24 cellular contexts compared by ENCODE assay signal in genomic region chrX:104151037-104151436, GRCh38. TPM values are rescaled to one million over a fixed set of nuclear protein-coding genes. Genes with fewer than 3 reads are reported as not detected.
DNase-seq lines count a peak whose midpoint lies in the region; ATAC-seq and TF ChIP-seq lines count a peak whose summit lies in the region.
"Had no signal": no experiment of that assay in that cellular context is flagged by ENCODE, and none has a peak within 500 bp of the region (broad histone marks: within the 10 kb centered on the region; RNA-seq: fewer than 3 reads in every experiment).

No MANE protein-coding gene starts in this region.

- H3K27me3 Mint-ChIP-seq in natural killer cell (ENCODE audit: low read depth in 2 of 2) (peaks cover 0 to 6% of the 10 kb centered on the region in 2 donors), memory B cell (no peaks in the 10 kb centered on the region)
- peaks cover 0 to 2% of the 10 kb centered on the region in 2 donors for H3K27me3 Mint-ChIP-seq in natural killer cell treated with Interleukin-12 subunit alpha and Interleukin-12 subunit beta and Interleukin-15 and Interleukin-18, amount 100 ng/mL, for 72 hours
- no peaks in the 10 kb centered on the region for H3K27me3 Mint-ChIP-seq in stimulated activated memory B cell treated with anti-CD40 and anti-IgM and Interleukin-4, amounts not matched to agents 10 μg/mL and 1 μg/mL and 100 μg/mL, for 72 hours
- H3K27me3 Mint-ChIP-seq: CD4-positive, alpha-beta memory T cell; CD4-positive, CD25-positive, alpha-beta regulatory T cell had no signal

- ATAC-seq in natural killer cell (no peak), memory B cell (ENCODE audit: low read depth) (no peak), HG02852 (IDR thresholded peaks at IDR 0.05; ENCODE audit: unreplicated experiment) (no peak), HG02642 (IDR thresholded peaks at IDR 0.05; ENCODE audit: poor library complexity, unreplicated experiment) (no peak)
- ATAC-seq in natural killer cell treated with Interleukin-12 subunit alpha and Interleukin-12 subunit beta and Interleukin-15 and Interleukin-18, amount 100 ng/mL, for 72 hours = no peak
- ATAC-seq in stimulated activated memory B cell treated with anti-CD40 and anti-IgM and Interleukin-4, amounts not matched to agents 10 μg/mL and 1 μg/mL and 100 μg/mL, for 72 hours = no peak
- ATAC-seq: GM12878 had no signal

- no peaks in the 10 kb centered on the region for H3K9me3 Mint-ChIP-seq in natural killer cell
- H3K9me3 Mint-ChIP-seq in natural killer cell treated with Interleukin-12 subunit alpha and Interleukin-12 subunit beta and Interleukin-15 and Interleukin-18, amount 100 ng/mL, for 72 hours = no peaks in the 10 kb centered on the region
- no peaks in the 10 kb centered on the region for H3K9me3 Mint-ChIP-seq in memory B cell
- no peaks in the 10 kb centered on the region for H3K9me3 Mint-ChIP-seq in stimulated activated memory B cell treated with anti-CD40 and anti-IgM and Interleukin-4, amounts not matched to agents 10 μg/mL and 1 μg/mL and 100 μg/mL, for 72 hours
- H3K9me3 Mint-ChIP-seq: CD8-positive, alpha-beta memory T cell had no signal

- H3K27ac Mint-ChIP-seq in natural killer cell (peak overlapping the region; percentile 1 to 17), memory B cell (peak overlapping the region; percentile 15)
- no peak overlapping the region for H3K27ac Mint-ChIP-seq in natural killer cell treated with Interleukin-12 subunit alpha and Interleukin-12 subunit beta and Interleukin-15 and Interleukin-18, amount 100 ng/mL, for 72 hours
- H3K27ac Mint-ChIP-seq in stimulated activated memory B cell treated with anti-CD40 and anti-IgM and Interleukin-4, amounts not matched to agents 10 μg/mL and 1 μg/mL and 100 μg/mL, for 72 hours = peak overlapping the region; percentile 40
- H3K27ac Mint-ChIP-seq: CD4-positive, CD25-positive, alpha-beta regulatory T cell had no signal

- H3K4me3 Mint-ChIP-seq in natural killer cell = no peak overlapping the region
- H3K4me3 Mint-ChIP-seq in natural killer cell treated with Interleukin-12 subunit alpha and Interleukin-12 subunit beta and Interleukin-15 and Interleukin-18, amount 100 ng/mL, for 72 hours = no peak overlapping the region
- no peak overlapping the region for H3K4me3 Mint-ChIP-seq in memory B cell
- no peak overlapping the region for H3K4me3 Mint-ChIP-seq in stimulated activated memory B cell treated with anti-CD40 and anti-IgM and Interleukin-4, amounts not matched to agents 10 μg/mL and 1 μg/mL and 100 μg/mL, for 72 hours
- H3K4me3 Mint-ChIP-seq: CD4-positive, alpha-beta memory T cell; CD4-positive, CD25-positive, alpha-beta regulatory T cell; CD8-positive, alpha-beta memory T cell had no signal

- H3K4me1 Mint-ChIP-seq in natural killer cell = peaks cover 8 to 17% of the 10 kb centered on the region in 2 donors
- H3K4me1 Mint-ChIP-seq in natural killer cell treated with Interleukin-12 subunit alpha and Interleukin-12 subunit beta and Interleukin-15 and Interleukin-18, amount 100 ng/mL, for 72 hours (ENCODE audit: low read depth in 2 of 2) = peaks cover 3 to 5% of the 10 kb centered on the region in 2 donors
- peaks cover 17% of the 10 kb centered on the region for H3K4me1 Mint-ChIP-seq in memory B cell
- peaks cover 9% of the 10 kb centered on the region for H3K4me1 Mint-ChIP-seq in stimulated activated memory B cell treated with anti-CD40 and anti-IgM and Interleukin-4, amounts not matched to agents 10 μg/mL and 1 μg/mL and 100 μg/mL, for 72 hours

- intact Hi-C loops in natural killer cell (cut with micrococcal nuclease) = no loop called here

- TF ChIP-seq CTCF in natural killer cell (IDR thresholded peaks at IDR 0.05) = no peak

- DNase-seq in natural killer cell (no peak), memory B cell (ENCODE audit: low spot score in 2 of 2) (no peak)
- DNase-seq in natural killer cell treated with Interleukin-12 subunit alpha and Interleukin-12 subunit beta and Interleukin-15 and Interleukin-18, amount 100 ng/mL, for 72 hours (ENCODE audit: low spot score) = no peak
- DNase-seq: 8988T; ACHN; BE2C; C1 segment of cervical spinal cord; CD4-positive, alpha-beta memory T cell; CD4-positive, CD25-positive, alpha-beta regulatory T cell; CD8-positive, alpha-beta memory T cell; COR-L47; DMS 273 treated with DMSO at 0.1 percent for 48 hours; DMS153; DMS53; DMS79; DND-41; EL; GDM1 had no signal

- no peaks in the 10 kb centered on the region for H3K36me3 Mint-ChIP-seq in natural killer cell
- no peaks in the 10 kb centered on the region for H3K36me3 Mint-ChIP-seq in natural killer cell treated with Interleukin-12 subunit alpha and Interleukin-12 subunit beta and Interleukin-15 and Interleukin-18, amount 100 ng/mL, for 72 hours
- peaks cover 5% of the 10 kb centered on the region for H3K36me3 Mint-ChIP-seq in memory B cell
- no peaks in the 10 kb centered on the region for H3K36me3 Mint-ChIP-seq in stimulated activated memory B cell treated with anti-CD40 and anti-IgM and Interleukin-4, amounts not matched to agents 10 μg/mL and 1 μg/mL and 100 μg/mL, for 72 hours
- H3K36me3 Mint-ChIP-seq: CD14-positive monocyte; CD4-positive, CD25-positive, alpha-beta regulatory T cell had no signal

RNA-seq across cellular contexts. Expression of gene SLC25A53, which starts 5.8 kb away (rescaled TPM):
- 10 to 100 TPM; 10.1 to 20.6 (median 12.8) TPM for total RNA-seq in natural killer cell
- 10 to 100 TPM; 10.3 to 10.8 TPM for total RNA-seq in natural killer cell treated with Interleukin-12 subunit alpha and Interleukin-12 subunit beta and Interleukin-15 and Interleukin-18, amount 100 ng/mL, for 72 hours
- total RNA-seq: G401 had no signal

RNA-seq across cellular contexts. Expression of gene FAM199X, which starts 15.2 kb away (rescaled TPM):
- 10 to 100 TPM; 31.9 to 35.9 (median 32.6) TPM for total RNA-seq in natural killer cell
- 10 to 100 TPM in 1 of 2 donors, 1 to 10 TPM in 1; 9.0 to 10.3 TPM for total RNA-seq in natural killer cell treated with Interleukin-12 subunit alpha and Interleukin-12 subunit beta and Interleukin-15 and Interleukin-18, amount 100 ng/mL, for 72 hours

RNA-seq across cellular contexts. Expression of gene ZCCHC18, which starts 38.7 kb away (rescaled TPM):
- total RNA-seq in natural killer cell = 1 to 10 TPM; 4.4 to 8.9 (median 5.6) TPM
- 1 to 10 TPM; 3.1 to 4.8 TPM for total RNA-seq in natural killer cell treated with Interleukin-12 subunit alpha and Interleukin-12 subunit beta and Interleukin-15 and Interleukin-18, amount 100 ng/mL, for 72 hours

Comparison
In these comparisons a context has a peak if more than half of its experiments do, and no peak if none do; other contexts are left out.
1. H3K27ac Mint-ChIP-seq: peak in natural killer cell (2 of 2), memory B cell (single experiment) and stimulated activated memory B cell treated with anti-CD40 and anti-IgM and Interleukin-4, amounts not matched to agents 10 μg/mL and 1 μg/mL and 100 μg/mL, for 72 hours (single experiment); none in natural killer cell treated with Interleukin-12 subunit alpha and Interleukin-12 subunit beta and Interleukin-15 and Interleukin-18, amount 100 ng/mL, for 72 hours (0 of 2).